ENCODE assay signal across 10 cellular contexts in the genomic region with DNA sequence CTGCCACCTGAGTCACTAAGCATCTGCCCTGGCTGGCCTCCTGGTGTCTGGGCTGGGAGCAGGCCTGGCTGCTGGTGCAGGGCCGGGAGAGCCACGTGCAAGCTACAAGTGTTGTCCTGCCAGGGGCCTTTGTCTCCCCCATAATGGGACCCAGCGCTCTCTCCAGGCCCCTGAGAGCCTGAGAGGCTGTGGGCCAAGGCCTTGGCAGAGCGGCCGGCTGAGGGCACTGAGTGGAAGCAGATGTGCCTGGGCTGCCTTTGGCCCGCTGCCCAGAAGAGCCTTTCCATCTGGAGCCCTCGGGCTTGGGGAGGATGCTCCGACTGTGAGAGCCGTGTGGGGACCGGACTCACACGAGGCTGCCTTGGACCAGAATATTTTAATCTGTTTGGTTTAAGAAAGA.
A peak's percentile ranks its signal among the peaks of the same experiment; 100 is the strongest.
DNase-seq lines count a peak whose midpoint lies in the region; ATAC-seq and TF ChIP-seq lines count a peak whose summit lies in the region.
"Had no signal": no experiment of that assay in that cellular context is flagged by ENCODE, and none has a peak within 500 bp of the region (broad histone marks: within the 10 kb centered on the region; RNA-seq: fewer than 3 reads in every experiment).

No MANE protein-coding gene starts in this region.

- H3K27ac ChIP-seq in SJSA1, result no peak overlapping the region
- peak overlapping the region in 8 of 12 donors; percentile 26 to 79 (median 62) for H3K27ac ChIP-seq in heart left ventricle
- H3K27ac ChIP-seq in sigmoid colon, result peak overlapping the region; percentile 1 to 81 (median 72)
- H3K27ac ChIP-seq: neutrophil had no signal

- intact Hi-C loops in heart left ventricle (cut with DNase I) (loop anchor here in 1 of 10 donors (2.0 kb wide), 1 partner anchor 22 kb away; no protein-coding TSS in a partner anchor), sigmoid colon (cut with DNase I) (loop anchor here (5.0 kb wide), 1 partner anchor 127 kb away; no protein-coding TSS in a partner anchor)

- H3K4me1 ChIP-seq in SJSA1 (replicated peaks) (peaks cover 14% of the 10 kb centered on the region), heart left ventricle (peaks cover 2 to 47% (median 23%) of the 10 kb centered on the region in 12 donors), sigmoid colon (peaks cover 0 to 22% (median 14%) of the 10 kb centered on the region in 4 donors)

- WGBS in heart left ventricle, 4 donors, result 38 to 52% (median 41%) methylated on average over 9 to 11 of the region's 11 CpGs
- 69 to 70% methylated on average over 11 of the region's 11 CpGs for WGBS in sigmoid colon, 2 donors

- H3K36me3 ChIP-seq in SJSA1 (no peaks in the 10 kb centered on the region), heart left ventricle (no peaks in the 10 kb centered on the region), sigmoid colon (no peaks in the 10 kb centered on the region)
- H3K36me3 ChIP-seq: neutrophil had no signal

- H3K9me3 ChIP-seq in SJSA1 (replicated peaks) (no peaks in the 10 kb centered on the region), heart left ventricle (no peaks in the 10 kb centered on the region), sigmoid colon (no peaks in the 10 kb centered on the region)
- H3K9me3 ChIP-seq: neutrophil had no signal

- TF ChIP-seq CTCF in heart left ventricle (IDR thresholded peaks at IDR 0.05), result peak in 2 of 12 donors; percentile 20 to 26
- no peak for TF ChIP-seq CTCF in sigmoid colon (IDR thresholded peaks at IDR 0.05)
- no peak for TF ChIP-seq CTCF in omental fat pad (IDR thresholded peaks at IDR 0.05)

- TF ChIP-seq POLR2A in heart left ventricle (IDR thresholded peaks at IDR 0.05) (no peak), sigmoid colon (IDR thresholded peaks at IDR 0.05) (no peak)

- TF ChIP-seq EP300 in sigmoid colon (IDR thresholded peaks at IDR 0.05), result peak in 1 of 4 donors; percentile 37

- ATAC-seq in heart left ventricle (peak; percentile 87 to 93 (median 92)), omental fat pad (ENCODE audit: low FRiP score) (no peak), HG02759 (IDR thresholded peaks at IDR 0.05; ENCODE audit: unreplicated experiment) (no peak), HG02840 (IDR thresholded peaks at IDR 0.05; ENCODE audit: low FRiP score, unreplicated experiment) (no peak)

- DNase-seq in H4 (ENCODE audit: low spot score) (peak; percentile 43), SJSA1 (ENCODE audit: low read depth in 1 of 2, low spot score in 2 of 2) (peak; percentile 23 to 57), heart left ventricle (peak; percentile 81 to 89 (median 88)), sigmoid colon (peak; percentile 94), omental fat pad (ENCODE audit: low spot score) (no peak), DMS114 treated with DMSO at 0.1 percent for 48 hours (lab: John Stamatoyannopoulos, UW; ENCODE audit: unreplicated experiment) (no peak)
- DNase-seq: activated T-cell treated with anti-CD3 and anti-CD28 coated beads, Interleukin-2, amount 50 U/mL, for 48 hours had no signal

- H3K27me3 ChIP-seq in SJSA1 (replicated peaks) (no peaks in the 10 kb centered on the region), heart left ventricle (no peaks in the 10 kb centered on the region), sigmoid colon (no peaks in the 10 kb centered on the region)
- H3K27me3 ChIP-seq: neutrophil had no signal

- no peak overlapping the region for H3K4me3 ChIP-seq in SJSA1
- no peak overlapping the region for H3K4me3 ChIP-seq in heart left ventricle
- no peak overlapping the region for H3K4me3 ChIP-seq in sigmoid colon

Comparison
In these comparisons a context has a peak if more than half of its experiments do, and no peak if none do; other contexts are left out.
1. DNase-seq: peak in H4 (single experiment), SJSA1 (2 of 2), heart left ventricle (5 of 5) and sigmoid colon (single experiment); none in omental fat pad (single experiment) and DMS114 treated with DMSO at 0.1 percent for 48 hours (single experiment).
2. ATAC-seq: peak in heart left ventricle (4 of 4); none in omental fat pad (single experiment), HG02759 (single experiment) and HG02840 (single experiment).